Comparison of ENCODE assay signal across 8 cellular contexts in the genomic region with DNA sequence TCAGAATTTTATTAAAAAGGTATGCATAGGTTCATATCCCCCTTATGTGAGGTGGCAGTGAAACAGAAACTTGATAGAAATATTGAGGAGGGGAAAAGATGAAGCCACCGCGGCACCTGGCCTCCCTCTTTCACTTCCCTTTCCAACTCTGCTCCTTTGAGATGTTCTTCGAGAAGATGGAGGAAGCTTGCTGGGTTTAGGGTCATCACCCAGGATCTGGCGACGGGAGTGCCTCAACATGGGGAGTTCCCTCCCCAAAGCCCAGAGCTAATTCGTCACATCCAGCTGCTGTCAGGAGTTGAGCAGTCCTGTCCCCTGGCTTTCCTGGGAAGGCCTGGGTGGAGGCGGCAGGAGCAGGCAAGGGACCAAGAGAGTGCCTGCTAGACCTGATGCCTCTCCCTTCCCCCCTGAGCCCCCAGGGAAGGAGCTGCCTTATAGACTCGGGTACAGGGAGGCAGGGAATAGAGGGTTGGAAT. TPM values are rescaled to one million over a fixed set of nuclear protein-coding genes. Genes with fewer than 3 reads are reported as not detected.
DNase-seq lines count a peak whose midpoint lies in the region; ATAC-seq and TF ChIP-seq lines count a peak whose summit lies in the region.

No MANE protein-coding gene starts in this region.

- no peaks in the 10 kb centered on the region for H3K36me3 ChIP-seq in left lung

- intact Hi-C loops in left lung (cut with DNase I): no loop called here

- POLR2A ChIA-PET in RWPE1 (lab: Yijun Ruan, JAX; ENCODE audit: low non-redundant PET): no interaction called here

- H3K9me3 ChIP-seq in left lung: no peaks in the 10 kb centered on the region

- H3K27ac ChIP-seq in RWPE1: peak overlapping the region; percentile 68
- H3K27ac ChIP-seq in left lung: peak overlapping the region; percentile 58 to 74

- peak; percentile 42 for ATAC-seq in GM18870 (IDR thresholded peaks at IDR 0.05; ENCODE audit: unreplicated experiment)
- ATAC-seq in HG02759 (IDR thresholded peaks at IDR 0.05; ENCODE audit: unreplicated experiment): peak; percentile 42
- ATAC-seq in left lung: no peak

- H3K4me3 ChIP-seq in left lung: no peak overlapping the region

- no peaks in the 10 kb centered on the region for H3K27me3 ChIP-seq in left lung

- H3K4me1 ChIP-seq in left lung: peaks cover 26 to 70% of the 10 kb centered on the region in 2 donors

- TF ChIP-seq CTCF in RWPE1 (conservative IDR thresholded peaks at IDR 0.05; ENCODE audit: low read depth) (no peak), left lung (IDR thresholded peaks at IDR 0.05) (no peak)

- DNase-seq in RWPE1 (ENCODE audit: low spot score) (no peak), left lung (no peak), NCI-H1436 treated with DMSO at 0.1 percent for 48 hours (lab: John Stamatoyannopoulos, UW) (no peak), activated gamma-delta T cell (lab: John Stamatoyannopoulos, UW) (no peak)
- DNase-seq in activated CD4-positive, CD25-positive, alpha-beta regulatory T cell treated with anti-CD3 and anti-CD28 coated beads, Interleukin-2, amount 50 U/mL, for 72 hours: no peak
- DNase-seq in stimulated activated CD4-positive, alpha-beta T cell treated with anti-CD3 and anti-CD28 coated beads, Interleukin-4, amount 100 ng/mL, for 4 hours: no peak

- CTCF ChIA-PET in RWPE1 (lab: Yijun Ruan, JAX): interaction anchor here (0.6 kb wide), 1 partner anchor 1870 kb away, joined by 3 read pairs; no protein-coding TSS in a partner anchor

RNA-seq across cellular contexts. Expression of a gene that starts 29.1 kb away (rescaled TPM):
- total RNA-seq in left lung: 10 to 100 TPM; 49.3 to 54.0 TPM
